1 cellular context compared by ENCODE assay signal in the genomic region with DNA sequence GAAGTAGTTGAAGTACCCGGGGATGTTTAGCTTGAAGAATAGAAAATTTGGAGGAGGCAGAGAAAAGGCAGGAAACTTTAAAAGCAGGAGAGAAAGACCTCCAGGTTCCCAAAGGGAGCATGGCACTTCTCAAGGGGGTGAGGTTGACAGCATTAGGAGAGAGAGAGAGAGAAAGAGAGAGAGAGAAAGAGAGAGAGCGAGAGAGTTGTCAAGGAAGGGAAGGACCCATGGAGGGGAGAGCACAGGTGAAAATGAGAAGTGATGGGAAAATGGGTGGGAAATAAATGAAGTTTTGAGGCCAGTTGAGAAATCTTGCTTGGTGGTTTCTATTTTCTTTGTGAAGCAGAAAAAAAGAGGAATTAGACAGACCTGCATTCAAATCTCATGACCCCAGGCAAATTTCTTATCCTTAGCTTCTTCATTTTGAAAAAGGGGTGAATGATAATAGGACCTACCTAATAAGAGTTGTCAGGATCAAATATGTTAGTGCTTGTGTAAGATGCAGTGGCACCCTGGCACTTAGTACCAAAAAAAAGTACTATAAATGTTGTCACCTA.
A peak's percentile ranks its signal among the peaks of the same experiment; 100 is the strongest.
TF ChIP-seq lines count a peak whose summit lies in the region.

No MANE protein-coding gene starts in this region.

TF ChIP-seq in GM12878, 131 proteins besides CTCF, POLR2A, EP300 and RAD21 (continues in another document):
- TF ChIP-seq TARDBP (IDR thresholded peaks at IDR 0.05; ENCODE audit: borderline replicate concordance) (no peak), YY1 (IDR thresholded peaks at IDR 0.05; ENCODE audit: low read depth, low read length) (no peak), IKZF1 (conservative IDR thresholded peaks at IDR 0.05) (0 out of 2 replicates have a peak, but pooled peaks have one; percentile 43), ZBTB40 (IDR thresholded peaks at IDR 0.05; ENCODE audit: borderline replicate concordance) (no peak), CHD1 (IDR thresholded peaks at IDR 0.05; ENCODE audit: low read depth, low read length) (no peak), SMC3 (IDR thresholded peaks at IDR 0.05; ENCODE audit: borderline replicate concordance, low read length) (no peak), SUZ12 (IDR thresholded peaks at IDR 0.05; ENCODE audit: unreplicated experiment) (no peak), NRF1 (conservative IDR thresholded peaks at IDR 0.05; ENCODE audit: low read depth, low read length) (no peak), RAD51 (IDR thresholded peaks at IDR 0.05) (no peak), CREB1 (IDR thresholded peaks at IDR 0.05; ENCODE audit: low read depth) (no peak), IKZF2 (IDR thresholded peaks at IDR 0.05) (peak; percentile 71 to 86; a peak in 2 of 4 replicates), SREBF1 (IDR thresholded peaks at IDR 0.05; ENCODE audit: low read length) (no peak), NR2C2 (IDR thresholded peaks at IDR 0.05; ENCODE audit: borderline replicate concordance, control insufficient read depth, insufficient read length, low read depth) (no peak), SPI1 (IDR thresholded peaks at IDR 0.05; ENCODE audit: borderline replicate concordance, insufficient read depth, low read depth, low read length) (no peak), SP1 (IDR thresholded peaks at IDR 0.05; ENCODE audit: low read depth, low read length) (no peak), GATAD2B (conservative IDR thresholded peaks at IDR 0.05; ENCODE audit: low read depth) (no peak), TCF7 (IDR thresholded peaks at IDR 0.05; ENCODE audit: borderline replicate concordance) (no peak), IRF3 (IDR thresholded peaks at IDR 0.05) (no peak), FOS (IDR thresholded peaks at IDR 0.05; ENCODE audit: borderline replicate concordance, extremely low read depth, insufficient read length) (no peak), ZZZ3 (IDR thresholded peaks at IDR 0.05; ENCODE audit: control insufficient read depth, insufficient read length, low read depth) (peak; percentile 27), BCL3 (IDR thresholded peaks at IDR 0.05; ENCODE audit: borderline replicate concordance, insufficient read depth, low read depth, low read length, poor library complexity, severe bottlenecking) (peak; percentile 27), RELB (IDR thresholded peaks at IDR 0.05; ENCODE audit: low read depth) (peak; percentile 74), CBX3 (IDR thresholded peaks at IDR 0.05; ENCODE audit: borderline replicate concordance, low read depth) (no peak), SUPT20H (IDR thresholded peaks at IDR 0.05; ENCODE audit: borderline replicate concordance, control insufficient read depth, low read depth, low read length) (no peak), NBN (IDR thresholded peaks at IDR 0.05) (peak; percentile 78; the same call in 1 of the 2 replicates), MYC (IDR thresholded peaks at IDR 0.05; ENCODE audit: insufficient read depth, insufficient read length, insufficient replicate concordance, low read length, severe bottlenecking) (no peak), MXI1 (IDR thresholded peaks at IDR 0.05; ENCODE audit: low read depth, low read length) (no peak), ZNF24 (IDR thresholded peaks at IDR 0.05) (no peak), SMAD1 (IDR thresholded peaks at IDR 0.05; ENCODE audit: low read depth, partially characterized antibody) (peak; percentile 35), MAX (IDR thresholded peaks at IDR 0.05; ENCODE audit: low read depth, low read length) (no peak), RB1 (IDR thresholded peaks at IDR 0.05; ENCODE audit: borderline replicate concordance) (no peak), TCF3 (IDR thresholded peaks at IDR 0.05; ENCODE audit: borderline replicate concordance, insufficient read depth, low read depth, low read length) (no peak), BMI1 (IDR thresholded peaks at IDR 0.05; ENCODE audit: borderline replicate concordance) (no peak), SMAD5 (IDR thresholded peaks at IDR 0.05; ENCODE audit: low read depth) (no peak), POLR2AphosphoS5 (IDR thresholded peaks at IDR 0.05; ENCODE audit: low read length) (no peak), RUNX3 (IDR thresholded peaks at IDR 0.05; ENCODE audit: low read length) (peak; percentile 43), MTA2 (IDR thresholded peaks at IDR 0.05; ENCODE audit: low read depth) (0 out of 2 replicates have a peak, but pooled peaks have one; percentile 31), EED (IDR thresholded peaks at IDR 0.05; ENCODE audit: low read depth) (peak; percentile 35; the same call in 1 of the 2 replicates), NFIC (IDR thresholded peaks at IDR 0.05; ENCODE audit: low read depth, low read length) (0 out of 2 replicates have a peak, but pooled peaks have one; percentile 22), MEF2B (IDR thresholded peaks at IDR 0.05; ENCODE audit: partially characterized antibody, poor library complexity, severe bottlenecking) (peak; percentile 31), SIX5 (IDR thresholded peaks at IDR 0.05; ENCODE audit: low read depth, low read length, severe bottlenecking) (no peak), SRF (IDR thresholded peaks at IDR 0.05; ENCODE audit: low read depth in 2 of 2, low read length in 2 of 2) (no peak), ZSCAN29 (IDR thresholded peaks at IDR 0.05) (no peak), BHLHE40 (IDR thresholded peaks at IDR 0.05; ENCODE audit: borderline replicate concordance in 1 of 2, low read depth in 2 of 2, low read length in 1 of 2) (no peak), ETV6 (conservative IDR thresholded peaks at IDR 0.05 in 1 of 2, IDR thresholded peaks at IDR 0.05 in 1 of 2; ENCODE audit: borderline replicate concordance in 1 of 2, low read depth in 1 of 2) (no peak)
- TF ChIP-seq, protein P1, sequence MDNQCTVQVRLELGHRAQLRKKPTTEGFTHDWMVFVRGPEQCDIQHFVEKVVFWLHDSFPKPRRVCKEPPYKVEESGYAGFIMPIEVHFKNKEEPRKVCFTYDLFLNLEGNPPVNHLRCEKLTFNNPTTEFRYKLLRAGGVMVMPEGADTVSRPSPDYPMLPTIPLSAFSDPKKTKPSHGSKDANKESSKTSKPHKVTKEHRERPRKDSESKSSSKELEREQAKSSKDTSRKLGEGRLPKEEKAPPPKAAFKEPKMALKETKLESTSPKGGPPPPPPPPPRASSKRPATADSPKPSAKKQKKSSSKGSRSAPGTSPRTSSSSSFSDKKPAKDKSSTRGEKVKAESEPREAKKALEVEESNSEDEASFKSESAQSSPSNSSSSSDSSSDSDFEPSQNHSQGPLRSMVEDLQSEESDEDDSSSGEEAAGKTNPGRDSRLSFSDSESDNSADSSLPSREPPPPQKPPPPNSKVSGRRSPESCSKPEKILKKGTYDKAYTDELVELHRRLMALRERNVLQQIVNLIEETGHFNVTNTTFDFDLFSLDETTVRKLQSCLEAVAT (IDR thresholded peaks at IDR 0.05) = peak; percentile 41; the same call in 1 of the 2 replicates
- TF ChIP-seq, protein P2, sequence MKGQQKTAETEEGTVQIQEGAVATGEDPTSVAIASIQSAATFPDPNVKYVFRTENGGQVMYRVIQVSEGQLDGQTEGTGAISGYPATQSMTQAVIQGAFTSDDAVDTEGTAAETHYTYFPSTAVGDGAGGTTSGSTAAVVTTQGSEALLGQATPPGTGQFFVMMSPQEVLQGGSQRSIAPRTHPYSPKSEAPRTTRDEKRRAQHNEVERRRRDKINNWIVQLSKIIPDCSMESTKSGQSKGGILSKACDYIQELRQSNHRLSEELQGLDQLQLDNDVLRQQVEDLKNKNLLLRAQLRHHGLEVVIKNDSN (IDR thresholded peaks at IDR 0.05; ENCODE audit: borderline replicate concordance, extremely low read length, insufficient read depth, low read depth, low read length) = no peak
- TF ChIP-seq, protein P3, sequence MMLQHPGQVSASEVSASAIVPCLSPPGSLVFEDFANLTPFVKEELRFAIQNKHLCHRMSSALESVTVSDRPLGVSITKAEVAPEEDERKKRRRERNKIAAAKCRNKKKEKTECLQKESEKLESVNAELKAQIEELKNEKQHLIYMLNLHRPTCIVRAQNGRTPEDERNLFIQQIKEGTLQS (IDR thresholded peaks at IDR 0.05; ENCODE audit: borderline replicate concordance, extremely low read depth, low read depth, low read length) = no peak
- TF ChIP-seq, protein P4, sequence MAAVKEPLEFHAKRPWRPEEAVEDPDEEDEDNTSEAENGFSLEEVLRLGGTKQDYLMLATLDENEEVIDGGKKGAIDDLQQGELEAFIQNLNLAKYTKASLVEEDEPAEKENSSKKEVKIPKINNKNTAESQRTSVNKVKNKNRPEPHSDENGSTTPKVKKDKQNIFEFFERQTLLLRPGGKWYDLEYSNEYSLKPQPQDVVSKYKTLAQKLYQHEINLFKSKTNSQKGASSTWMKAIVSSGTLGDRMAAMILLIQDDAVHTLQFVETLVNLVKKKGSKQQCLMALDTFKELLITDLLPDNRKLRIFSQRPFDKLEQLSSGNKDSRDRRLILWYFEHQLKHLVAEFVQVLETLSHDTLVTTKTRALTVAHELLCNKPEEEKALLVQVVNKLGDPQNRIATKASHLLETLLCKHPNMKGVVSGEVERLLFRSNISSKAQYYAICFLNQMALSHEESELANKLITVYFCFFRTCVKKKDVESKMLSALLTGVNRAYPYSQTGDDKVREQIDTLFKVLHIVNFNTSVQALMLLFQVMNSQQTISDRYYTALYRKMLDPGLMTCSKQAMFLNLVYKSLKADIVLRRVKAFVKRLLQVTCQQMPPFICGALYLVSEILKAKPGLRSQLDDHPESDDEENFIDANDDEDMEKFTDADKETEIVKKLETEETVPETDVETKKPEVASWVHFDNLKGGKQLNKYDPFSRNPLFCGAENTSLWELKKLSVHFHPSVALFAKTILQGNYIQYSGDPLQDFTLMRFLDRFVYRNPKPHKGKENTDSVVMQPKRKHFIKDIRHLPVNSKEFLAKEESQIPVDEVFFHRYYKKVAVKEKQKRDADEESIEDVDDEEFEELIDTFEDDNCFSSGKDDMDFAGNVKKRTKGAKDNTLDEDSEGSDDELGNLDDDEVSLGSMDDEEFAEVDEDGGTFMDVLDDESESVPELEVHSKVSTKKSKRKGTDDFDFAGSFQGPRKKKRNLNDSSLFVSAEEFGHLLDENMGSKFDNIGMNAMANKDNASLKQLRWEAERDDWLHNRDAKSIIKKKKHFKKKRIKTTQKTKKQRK (IDR thresholded peaks at IDR 0.05; ENCODE audit: low read depth, low read length) = no peak
